Comparison of ENCODE assay signal across 8 cellular contexts in the genomic region with DNA sequence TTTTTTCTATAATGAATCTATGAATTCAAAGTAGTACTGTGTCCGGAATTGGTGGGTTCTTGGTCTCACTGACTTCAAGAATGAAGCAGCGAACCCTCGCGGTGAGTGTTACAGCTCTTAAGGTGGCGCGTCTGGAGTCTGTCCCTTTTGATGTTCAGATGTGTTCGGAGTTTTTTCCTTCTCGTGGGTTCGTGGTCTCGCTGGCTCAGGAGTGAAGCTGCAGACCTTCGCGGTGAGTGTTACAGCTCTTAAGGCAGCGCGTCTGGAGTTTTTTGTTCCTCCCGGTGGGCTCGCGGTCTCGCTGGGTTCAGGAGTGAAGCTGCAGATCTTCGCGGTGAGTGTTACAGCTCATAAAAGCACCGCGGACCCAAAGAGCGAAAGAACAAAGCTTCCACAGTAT. TPM values are rescaled to one million over a fixed set of nuclear protein-coding genes. Genes with fewer than 3 reads are reported as not detected.
A peak's percentile ranks its signal among the peaks of the same experiment; 100 is the strongest.
DNase-seq lines count a peak whose midpoint lies in the region; ATAC-seq and TF ChIP-seq lines count a peak whose summit lies in the region.
"Not testable (repeated sequence)": the region's sequence is repeated elsewhere in the genome, so short reads cannot be mapped to it uniquely, and the experiment has no call there.

No MANE protein-coding gene starts in this region.

- not testable (repeated sequence) for H3K36me3 Mint-ChIP-seq in activated CD4-positive, alpha-beta T cell treated with anti-CD3 and anti-CD28 coated beads, Interleukin-2, amount 10 ng/mL, durations not matched to agents 7 days and 5 days (ENCODE audit: low read depth); activated CD8-positive, alpha-beta memory T cell treated with anti-CD3 and anti-CD28 coated beads, Interleukin-2, amount 10 ng/mL, durations not matched to agents 7 days and 5 days; activated naive CD8-positive, alpha-beta T cell treated with anti-CD3 and anti-CD28 coated beads, Interleukin-2, amount 10 ng/mL, durations not matched to agents 7 days and 5 days; effector memory CD8-positive, alpha-beta T cell (ENCODE audit: insufficient read depth); natural killer cell treated with Interleukin-12 subunit alpha and Interleukin-12 subunit beta and Interleukin-15 and Interleukin-18, amount 100 ng/mL, for 72 hours

- not testable (repeated sequence) for H3K36me3 ChIP-seq in DND-41 (ENCODE audit: insufficient read depth, low read length)

- not testable (repeated sequence) for ATAC-seq in DND-41 (ENCODE audit: insufficient read depth, low read depth); activated CD8-positive, alpha-beta memory T cell treated with anti-CD3 and anti-CD28 coated beads, Interleukin-2, amount 10 ng/mL, durations not matched to agents 7 days and 5 days; activated naive CD8-positive, alpha-beta T cell treated with anti-CD3 and anti-CD28 coated beads, Interleukin-2, amount 10 ng/mL, durations not matched to agents 7 days and 5 days (ENCODE audit: low read depth); effector memory CD8-positive, alpha-beta T cell (replicated peaks); natural killer cell treated with Interleukin-12 subunit alpha and Interleukin-12 subunit beta and Interleukin-15 and Interleukin-18, amount 100 ng/mL, for 72 hours; stimulated activated naive CD8-positive, alpha-beta T cell treated with anti-CD3 and anti-CD28 coated beads, Interleukin-15, amount 100 ng/mL, for 72 hours

- peak overlapping the region; percentile 60 for H3K4me3 Mint-ChIP-seq in activated CD4-positive, alpha-beta T cell treated with anti-CD3 and anti-CD28 coated beads, Interleukin-2, amount 10 ng/mL, durations not matched to agents 7 days and 5 days
- H3K4me3 Mint-ChIP-seq in activated CD8-positive, alpha-beta memory T cell treated with anti-CD3 and anti-CD28 coated beads, Interleukin-2, amount 10 ng/mL, durations not matched to agents 7 days and 5 days, result peak overlapping the region; percentile 67
- H3K4me3 Mint-ChIP-seq in activated naive CD8-positive, alpha-beta T cell treated with anti-CD3 and anti-CD28 coated beads, Interleukin-2, amount 10 ng/mL, durations not matched to agents 7 days and 5 days, result peak overlapping the region; percentile 78
- peak overlapping the region; percentile 40 to 72 for H3K4me3 Mint-ChIP-seq in effector memory CD8-positive, alpha-beta T cell
- peak overlapping the region; percentile 56 for H3K4me3 Mint-ChIP-seq in natural killer cell treated with Interleukin-12 subunit alpha and Interleukin-12 subunit beta and Interleukin-15 and Interleukin-18, amount 100 ng/mL, for 72 hours
- H3K4me3 Mint-ChIP-seq in stimulated activated naive CD8-positive, alpha-beta T cell treated with anti-CD3 and anti-CD28 coated beads, Interleukin-15, amount 100 ng/mL, for 72 hours, result peak overlapping the region; percentile 75 to 76

- peaks cover 13% of the 10 kb centered on the region for H3K4me1 ChIP-seq in DND-41 (ENCODE audit: insufficient read depth, low read length)

- H3K9me3 ChIP-seq in DND-41 (ENCODE audit: insufficient read depth, low read length, severe bottlenecking), result not testable (repeated sequence)

- DNase-seq in DND-41, result peak; percentile 35
- DNase-seq in activated CD4-positive, alpha-beta T cell treated with anti-CD3 and anti-CD28 coated beads, Interleukin-2, amount 10 ng/mL, durations not matched to agents 7 days and 5 days; activated CD8-positive, alpha-beta memory T cell treated with anti-CD3 and anti-CD28 coated beads, Interleukin-2, amount 10 ng/mL, durations not matched to agents 7 days and 5 days; activated naive CD8-positive, alpha-beta T cell treated with anti-CD3 and anti-CD28 coated beads, Interleukin-2, amount 10 ng/mL, durations not matched to agents 7 days and 5 days; effector memory CD8-positive, alpha-beta T cell; natural killer cell treated with Interleukin-12 subunit alpha and Interleukin-12 subunit beta and Interleukin-15 and Interleukin-18, amount 100 ng/mL, for 72 hours (ENCODE audit: low spot score); stimulated activated naive CD8-positive, alpha-beta T cell treated with anti-CD3 and anti-CD28 coated beads, Interleukin-15, amount 100 ng/mL, for 72 hours: not testable (repeated sequence)
- DNase-seq in activated T-cell treated with anti-CD3 and anti-CD28 coated beads, Interleukin-2, amount 50 U/mL, for 48 hours, result peak; percentile 27 to 32

- not testable (repeated sequence) for H3K27me3 ChIP-seq in DND-41 (ENCODE audit: insufficient read depth, low read length, poor library complexity)

- H3K79me2 ChIP-seq in DND-41 (ENCODE audit: insufficient read depth, low read length), result not testable (repeated sequence)

- CTCF ChIA-PET in activated CD4-positive, alpha-beta T cell treated with anti-CD3 and anti-CD28 coated beads, Interleukin-2, amount 10 ng/mL, durations not matched to agents 7 days and 5 days (lab: Charles Lee), result interaction anchor here (0.6 to 2.7 kb wide), 2 partner anchors 11 to 20 kb away, joined by 3 to 7 read pairs; no protein-coding TSS in a partner anchor
- CTCF ChIA-PET in activated CD8-positive, alpha-beta memory T cell treated with anti-CD3 and anti-CD28 coated beads, Interleukin-2, amount 10 ng/mL, durations not matched to agents 7 days and 5 days (lab: Charles Lee), result interaction anchor here (1.3 to 2.4 kb wide), 3 partner anchors 19 to 25 kb away, joined by 3 to 6 read pairs (median 4); no protein-coding TSS in a partner anchor

- not testable (repeated sequence) for TF ChIP-seq CTCF in DND-41 (IDR thresholded peaks at IDR 0.05; ENCODE audit: borderline replicate concordance, extremely low read depth, low read length, poor library complexity, severe bottlenecking)

- H3K27me3 Mint-ChIP-seq in activated CD4-positive, alpha-beta T cell treated with anti-CD3 and anti-CD28 coated beads, Interleukin-2, amount 10 ng/mL, durations not matched to agents 7 days and 5 days; activated CD8-positive, alpha-beta memory T cell treated with anti-CD3 and anti-CD28 coated beads, Interleukin-2, amount 10 ng/mL, durations not matched to agents 7 days and 5 days; activated naive CD8-positive, alpha-beta T cell treated with anti-CD3 and anti-CD28 coated beads, Interleukin-2, amount 10 ng/mL, durations not matched to agents 7 days and 5 days; effector memory CD8-positive, alpha-beta T cell; natural killer cell treated with Interleukin-12 subunit alpha and Interleukin-12 subunit beta and Interleukin-15 and Interleukin-18, amount 100 ng/mL, for 72 hours; stimulated activated naive CD8-positive, alpha-beta T cell treated with anti-CD3 and anti-CD28 coated beads, Interleukin-15, amount 100 ng/mL, for 72 hours: not testable (repeated sequence)

- not testable (repeated sequence) for H3K27ac Mint-ChIP-seq in activated CD4-positive, alpha-beta T cell treated with anti-CD3 and anti-CD28 coated beads, Interleukin-2, amount 10 ng/mL, durations not matched to agents 7 days and 5 days; effector memory CD8-positive, alpha-beta T cell; natural killer cell treated with Interleukin-12 subunit alpha and Interleukin-12 subunit beta and Interleukin-15 and Interleukin-18, amount 100 ng/mL, for 72 hours
- peak overlapping the region; percentile 60 for H3K27ac Mint-ChIP-seq in activated CD8-positive, alpha-beta memory T cell treated with anti-CD3 and anti-CD28 coated beads, Interleukin-2, amount 10 ng/mL, durations not matched to agents 7 days and 5 days
- peak overlapping the region; percentile 78 for H3K27ac Mint-ChIP-seq in activated naive CD8-positive, alpha-beta T cell treated with anti-CD3 and anti-CD28 coated beads, Interleukin-2, amount 10 ng/mL, durations not matched to agents 7 days and 5 days
- peak overlapping the region in 1 of 2 donors; percentile 74 for H3K27ac Mint-ChIP-seq in stimulated activated naive CD8-positive, alpha-beta T cell treated with anti-CD3 and anti-CD28 coated beads, Interleukin-15, amount 100 ng/mL, for 72 hours

- H3K9ac ChIP-seq in DND-41 (ENCODE audit: low read depth, low read length), result not testable (repeated sequence)

- H3K27ac ChIP-seq in DND-41 (ENCODE audit: low read length), result not testable (repeated sequence)

- POLR2A ChIA-PET in activated CD4-positive, alpha-beta T cell treated with anti-CD3 and anti-CD28 coated beads, Interleukin-2, amount 10 ng/mL, durations not matched to agents 7 days and 5 days (lab: Charles Lee); activated naive CD8-positive, alpha-beta T cell treated with anti-CD3 and anti-CD28 coated beads, Interleukin-2, amount 10 ng/mL, durations not matched to agents 7 days and 5 days (lab: Charles Lee): not testable (repeated sequence)

- H3K4me1 Mint-ChIP-seq in activated CD4-positive, alpha-beta T cell treated with anti-CD3 and anti-CD28 coated beads, Interleukin-2, amount 10 ng/mL, durations not matched to agents 7 days and 5 days, result peaks cover 21% of the 10 kb centered on the region
- not testable (repeated sequence) for H3K4me1 Mint-ChIP-seq in activated CD8-positive, alpha-beta memory T cell treated with anti-CD3 and anti-CD28 coated beads, Interleukin-2, amount 10 ng/mL, durations not matched to agents 7 days and 5 days; activated naive CD8-positive, alpha-beta T cell treated with anti-CD3 and anti-CD28 coated beads, Interleukin-2, amount 10 ng/mL, durations not matched to agents 7 days and 5 days; natural killer cell treated with Interleukin-12 subunit alpha and Interleukin-12 subunit beta and Interleukin-15 and Interleukin-18, amount 100 ng/mL, for 72 hours (ENCODE audit: low read depth in 2 of 2)
- peaks cover 5 to 13% of the 10 kb centered on the region in 2 donors for H3K4me1 Mint-ChIP-seq in effector memory CD8-positive, alpha-beta T cell (ENCODE audit: low read depth in 2 of 2)
- peaks cover 14% of the 10 kb centered on the region for H3K4me1 Mint-ChIP-seq in stimulated activated naive CD8-positive, alpha-beta T cell treated with anti-CD3 and anti-CD28 coated beads, Interleukin-15, amount 100 ng/mL, for 72 hours

- H2AFZ ChIP-seq in DND-41 (ENCODE audit: low read depth, low read length), result not testable (repeated sequence)

- not testable (repeated sequence) for H3K9me3 Mint-ChIP-seq in activated CD4-positive, alpha-beta T cell treated with anti-CD3 and anti-CD28 coated beads, Interleukin-2, amount 10 ng/mL, durations not matched to agents 7 days and 5 days; activated CD8-positive, alpha-beta memory T cell treated with anti-CD3 and anti-CD28 coated beads, Interleukin-2, amount 10 ng/mL, durations not matched to agents 7 days and 5 days (ENCODE audit: low read depth); activated naive CD8-positive, alpha-beta T cell treated with anti-CD3 and anti-CD28 coated beads, Interleukin-2, amount 10 ng/mL, durations not matched to agents 7 days and 5 days; effector memory CD8-positive, alpha-beta T cell; natural killer cell treated with Interleukin-12 subunit alpha and Interleukin-12 subunit beta and Interleukin-15 and Interleukin-18, amount 100 ng/mL, for 72 hours; stimulated activated naive CD8-positive, alpha-beta T cell treated with anti-CD3 and anti-CD28 coated beads, Interleukin-15, amount 100 ng/mL, for 72 hours

- not testable (repeated sequence) for H3K4me3 ChIP-seq in DND-41 (ENCODE audit: low read depth in 1 of 2, low read length in 2 of 2)

- not testable (repeated sequence) for H3K4me2 ChIP-seq in DND-41 (ENCODE audit: insufficient read depth, low read length)

- H4K20me1 ChIP-seq in DND-41 (ENCODE audit: insufficient read depth, low read length), result not testable (repeated sequence)

RNA-seq across cellular contexts. Expression of a gene that starts 4.1 kb away (rescaled TPM):
- 10 to 100 TPM; 33.6 TPM for total RNA-seq in activated CD4-positive, alpha-beta T cell treated with anti-CD3 and anti-CD28 coated beads, Interleukin-2, amount 10 ng/mL, durations not matched to agents 7 days and 5 days
- total RNA-seq in activated CD8-positive, alpha-beta memory T cell treated with anti-CD3 and anti-CD28 coated beads, Interleukin-2, amount 10 ng/mL, durations not matched to agents 7 days and 5 days, result 10 to 100 TPM; 30.0 to 31.9 TPM
- total RNA-seq in activated naive CD8-positive, alpha-beta T cell treated with anti-CD3 and anti-CD28 coated beads, Interleukin-2, amount 10 ng/mL, durations not matched to agents 7 days and 5 days, result 10 to 100 TPM; 42.8 to 48.0 TPM
- total RNA-seq in natural killer cell treated with Interleukin-12 subunit alpha and Interleukin-12 subunit beta and Interleukin-15 and Interleukin-18, amount 100 ng/mL, for 72 hours, result 10 to 100 TPM; 11.2 to 18.3 TPM

RNA-seq across cellular contexts. Expression of a gene that starts 27.3 kb away (rescaled TPM):
- 10 to 100 TPM; 11.7 to 11.9 TPM for total RNA-seq in activated CD4-positive, alpha-beta T cell treated with anti-CD3 and anti-CD28 coated beads, Interleukin-2, amount 10 ng/mL, durations not matched to agents 7 days and 5 days
- 1 to 10 TPM; 8.1 to 9.6 TPM for total RNA-seq in activated CD8-positive, alpha-beta memory T cell treated with anti-CD3 and anti-CD28 coated beads, Interleukin-2, amount 10 ng/mL, durations not matched to agents 7 days and 5 days
- total RNA-seq in activated naive CD8-positive, alpha-beta T cell treated with anti-CD3 and anti-CD28 coated beads, Interleukin-2, amount 10 ng/mL, durations not matched to agents 7 days and 5 days, result 10 to 100 TPM; 10.5 to 13.4 TPM
- 10 to 100 TPM; 14.6 to 18.2 TPM for total RNA-seq in natural killer cell treated with Interleukin-12 subunit alpha and Interleukin-12 subunit beta and Interleukin-15 and Interleukin-18, amount 100 ng/mL, for 72 hours
